In the genomic region with DNA sequence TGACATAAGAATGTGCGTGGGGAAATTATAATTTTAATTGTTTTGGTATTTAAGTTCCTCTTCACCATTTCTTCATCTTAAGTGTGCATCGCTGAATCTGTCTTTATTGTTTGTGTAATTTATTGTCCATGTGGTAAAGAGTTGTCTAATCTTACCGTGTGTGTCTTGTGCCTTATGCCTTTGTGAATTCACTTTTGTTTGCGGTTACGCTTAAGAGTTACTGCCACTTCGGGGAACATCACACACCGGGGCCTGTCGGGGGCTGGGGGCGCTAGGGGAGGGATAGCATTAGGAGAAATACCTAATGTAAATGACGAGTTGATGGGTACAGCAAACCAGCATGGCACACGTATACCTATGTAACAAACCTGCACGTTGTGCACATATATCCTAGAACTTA, we compare ENCODE assay signal across 1 cellular context.
TF ChIP-seq lines count a peak whose summit lies in the region.

No MANE protein-coding gene starts in this region.

TF ChIP-seq in HEK293, 187 proteins besides CTCF, POLR2A, EP300 and RAD21 (continued from another document):
- TF ChIP-seq TSHZ1 (tag by site-specific recombination; IDR thresholded peaks at IDR 0.05; ENCODE audit: borderline replicate concordance) = no peak
